9 cellular contexts compared by ENCODE assay signal in the genomic region with DNA sequence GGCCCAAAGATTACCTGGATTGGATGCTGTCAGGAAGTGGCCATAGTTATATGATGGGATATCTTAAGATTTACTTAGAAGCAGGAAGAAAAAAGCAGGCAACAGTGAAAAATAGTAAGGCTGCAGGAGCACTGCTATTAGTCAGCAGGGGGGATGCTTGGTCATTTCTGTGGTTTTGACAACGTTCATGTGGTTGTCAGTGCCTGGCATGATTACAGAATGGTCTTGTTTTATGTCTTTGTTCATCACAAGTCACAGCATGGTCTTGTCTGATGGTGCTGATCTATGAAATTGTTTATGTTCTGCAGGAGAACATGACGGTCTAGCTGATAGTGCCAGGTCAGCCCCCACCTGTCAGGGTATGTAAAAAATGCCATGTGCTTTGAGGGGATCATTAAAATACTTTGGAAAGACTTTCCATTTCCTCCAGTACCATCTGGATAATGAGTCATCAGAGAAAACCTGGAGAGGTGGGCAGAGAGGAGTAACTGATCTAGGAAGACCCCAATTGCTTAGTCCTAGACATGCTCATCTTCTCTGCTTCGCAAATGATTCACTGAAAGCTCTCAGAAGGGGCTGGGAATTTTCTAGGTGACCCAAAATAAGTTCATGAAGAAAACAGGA. TPM values are rescaled to one million over a fixed set of nuclear protein-coding genes. Genes with fewer than 3 reads are reported as not detected.
DNase-seq lines count a peak whose midpoint lies in the region; ATAC-seq, FAIRE-seq and TF ChIP-seq lines count a peak whose summit lies in the region.
"Had no signal": no experiment of that assay in that cellular context is flagged by ENCODE, and none has a peak within 500 bp of the region (broad histone marks: within the 10 kb centered on the region; RNA-seq: fewer than 3 reads in every experiment).

No MANE protein-coding gene starts in this region.

- no peak for TF ChIP-seq POLR2A in ovary (IDR thresholded peaks at IDR 0.05)

- no peak overlapping the region for H3K4me3 ChIP-seq in GM23248
- no peak overlapping the region for H3K4me3 ChIP-seq in GM23338
- no peak overlapping the region for H3K4me3 ChIP-seq in ovary

- intact Hi-C loops in ovary (cut with DNase I) = no loop called here

- FAIRE-seq in RCC 7860 (lab: Jason Lieb, UNC) = peak; percentile 89
- FAIRE-seq: colon had no signal

- no peaks in the 10 kb centered on the region for H3K9me3 Mint-ChIP-seq in GM23338

- DNase-seq in GM04504 (ENCODE audit: low read depth) = peak; percentile 60
- DNase-seq in GM23248 = peak; percentile 82
- peak; percentile 75 for DNase-seq in RCC 7860 (ENCODE audit: low spot score)
- DNase-seq in glomerular visceral epithelial cell (ENCODE audit: extremely low spot score) = peak; percentile 89
- no peak for DNase-seq in ureter (ENCODE audit: low spot score)
- no peak for DNase-seq in GM23338 (ENCODE audit: low spot score)
- no peak for DNase-seq in ovary

- H3K27ac ChIP-seq in GM23248 (no peak overlapping the region), GM23338 (ENCODE audit: low read depth) (no peak overlapping the region), ovary (no peak overlapping the region)

- H3K36me3 ChIP-seq in GM23248 (ENCODE audit: low read depth) (no peaks in the 10 kb centered on the region), GM23338 (ENCODE audit: insufficient read depth) (no peaks in the 10 kb centered on the region), ovary (no peaks in the 10 kb centered on the region)

- H3K9me3 ChIP-seq in GM23248 (ENCODE audit: low read depth) (no peaks in the 10 kb centered on the region), ovary (no peaks in the 10 kb centered on the region)

- WGBS in GM23248 (ENCODE audit: low coverage in 1 of 2, low lambda C conversion rate in 2 of 2, missing lambda C conversion rate in 2 of 2), 2 experiments = 1 to 9% methylated on average over 3 of the region's 3 CpGs
- WGBS in ovary, 3 donors = 30 to 47% (median 35%) methylated on average over 3 of the region's 3 CpGs

- H3F3A ChIP-seq in GM23248 (ENCODE audit: insufficient read depth) (0 out of 2 replicates have a peak, but pooled peaks cover 4% of the 10 kb centered on the region), GM23338 (replicated peaks; ENCODE audit: low read depth) (no peaks in the 10 kb centered on the region)

- H2AFZ ChIP-seq in GM23248 = no peak overlapping the region
- no peak overlapping the region for H2AFZ ChIP-seq in GM23338

- no peak for TF ChIP-seq EP300 in ovary (IDR thresholded peaks at IDR 0.05)

- in situ Hi-C loops in GM23248 (cut with MboI) = no loop called here

- H3K27ac Mint-ChIP-seq in GM23338 = no peak overlapping the region

- H4K20me1 ChIP-seq in GM23248 (ENCODE audit: insufficient read depth) = no peaks in the 10 kb centered on the region
- H4K20me1 ChIP-seq in GM23338 (replicated peaks; ENCODE audit: insufficient read depth) = no peaks in the 10 kb centered on the region

- H3K9me2 ChIP-seq in GM23248 (ENCODE audit: insufficient read depth) (no peaks in the 10 kb centered on the region), GM23338 (ENCODE audit: insufficient read depth) (0 out of 2 replicates have a peak, but pooled peaks cover 3% of the 10 kb centered on the region)

- H3K4me1 Mint-ChIP-seq in GM23338 = peaks cover 2% of the 10 kb centered on the region; the same call in 1 of the 3 replicates

- TF ChIP-seq CTCF in GM23338 (conservative IDR thresholded peaks at IDR 0.05; ENCODE audit: low read depth in 2 of 2) = no peak
- no peak for TF ChIP-seq CTCF in ovary (IDR thresholded peaks at IDR 0.05)

- H3K4me2 ChIP-seq in GM23248 (ENCODE audit: unreplicated experiment) = no peak overlapping the region
- H3K4me2 ChIP-seq in GM23338 = no peak overlapping the region

- H3K36me3 Mint-ChIP-seq in GM23338 (ENCODE audit: low read depth) = no peaks in the 10 kb centered on the region

- H3K27me3 Mint-ChIP-seq in GM23338 (ENCODE audit: insufficient read depth, low read depth, poor library complexity) = no peaks in the 10 kb centered on the region

- no peak overlapping the region for H3K9ac ChIP-seq in GM23248

- H3K4me1 ChIP-seq in GM23248 (ENCODE audit: insufficient read depth) (peaks cover 23% of the 10 kb centered on the region), GM23338 (ENCODE audit: insufficient read depth) (no peaks in the 10 kb centered on the region), ovary (ENCODE audit: insufficient read depth) (no peaks in the 10 kb centered on the region)

- H3K4me3 Mint-ChIP-seq in GM23338 = no peak overlapping the region

- H3K27me3 ChIP-seq in GM23248 (replicated peaks; ENCODE audit: insufficient read depth) (no peaks in the 10 kb centered on the region), GM23338 (ENCODE audit: insufficient read depth) (no peaks in the 10 kb centered on the region), ovary (no peaks in the 10 kb centered on the region)

- no peaks in the 10 kb centered on the region for H3K79me2 ChIP-seq in GM23248 (ENCODE audit: insufficient read depth)
- H3K79me2 ChIP-seq in GM23338 (replicated peaks; ENCODE audit: insufficient read depth) = no peaks in the 10 kb centered on the region

- ATAC-seq in GM21381 (IDR thresholded peaks at IDR 0.05; ENCODE audit: unreplicated experiment) (no peak), GM23338 (no peak)

TF ChIP-seq in GM23338, 12 proteins besides CTCF, POLR2A, EP300 and RAD21 (continues in another document):
- no peak for TF ChIP-seq ZNF331 (CRISPR knock-in tag; IDR thresholded peaks at IDR 0.05; ENCODE audit: low read depth)
- no peak for TF ChIP-seq EZH2 (IDR thresholded peaks at IDR 0.05; ENCODE audit: low read depth, unreplicated experiment)
- no peak for TF ChIP-seq POLR2AphosphoS5 (IDR thresholded peaks at IDR 0.05; ENCODE audit: low read depth)
- no peak for TF ChIP-seq NANOG (IDR thresholded peaks at IDR 0.05; ENCODE audit: borderline replicate concordance)
- TF ChIP-seq CREB1 (CRISPR knock-in tag; IDR thresholded peaks at IDR 0.05; ENCODE audit: low read depth) = no peak
- TF ChIP-seq, protein P1, sequence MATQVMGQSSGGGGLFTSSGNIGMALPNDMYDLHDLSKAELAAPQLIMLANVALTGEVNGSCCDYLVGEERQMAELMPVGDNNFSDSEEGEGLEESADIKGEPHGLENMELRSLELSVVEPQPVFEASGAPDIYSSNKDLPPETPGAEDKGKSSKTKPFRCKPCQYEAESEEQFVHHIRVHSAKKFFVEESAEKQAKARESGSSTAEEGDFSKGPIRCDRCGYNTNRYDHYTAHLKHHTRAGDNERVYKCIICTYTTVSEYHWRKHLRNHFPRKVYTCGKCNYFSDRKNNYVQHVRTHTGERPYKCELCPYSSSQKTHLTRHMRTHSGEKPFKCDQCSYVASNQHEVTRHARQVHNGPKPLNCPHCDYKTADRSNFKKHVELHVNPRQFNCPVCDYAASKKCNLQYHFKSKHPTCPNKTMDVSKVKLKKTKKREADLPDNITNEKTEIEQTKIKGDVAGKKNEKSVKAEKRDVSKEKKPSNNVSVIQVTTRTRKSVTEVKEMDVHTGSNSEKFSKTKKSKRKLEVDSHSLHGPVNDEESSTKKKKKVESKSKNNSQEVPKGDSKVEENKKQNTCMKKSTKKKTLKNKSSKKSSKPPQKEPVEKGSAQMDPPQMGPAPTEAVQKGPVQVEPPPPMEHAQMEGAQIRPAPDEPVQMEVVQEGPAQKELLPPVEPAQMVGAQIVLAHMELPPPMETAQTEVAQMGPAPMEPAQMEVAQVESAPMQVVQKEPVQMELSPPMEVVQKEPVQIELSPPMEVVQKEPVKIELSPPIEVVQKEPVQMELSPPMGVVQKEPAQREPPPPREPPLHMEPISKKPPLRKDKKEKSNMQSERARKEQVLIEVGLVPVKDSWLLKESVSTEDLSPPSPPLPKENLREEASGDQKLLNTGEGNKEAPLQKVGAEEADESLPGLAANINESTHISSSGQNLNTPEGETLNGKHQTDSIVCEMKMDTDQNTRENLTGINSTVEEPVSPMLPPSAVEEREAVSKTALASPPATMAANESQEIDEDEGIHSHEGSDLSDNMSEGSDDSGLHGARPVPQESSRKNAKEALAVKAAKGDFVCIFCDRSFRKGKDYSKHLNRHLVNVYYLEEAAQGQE (IDR thresholded peaks at IDR 0.05; ENCODE audit: unreplicated experiment) = no peak
- TF ChIP-seq JUNB (IDR thresholded peaks at IDR 0.05; ENCODE audit: unreplicated experiment) = no peak
- no peak for TF ChIP-seq STAT1 (IDR thresholded peaks at IDR 0.05; ENCODE audit: unreplicated experiment)
- no peak for TF ChIP-seq EZH2phosphoT487 (IDR thresholded peaks at IDR 0.05; ENCODE audit: unreplicated experiment)

RNA-seq across cellular contexts. Expression of a gene that starts 48.5 kb away (rescaled TPM):
- total RNA-seq in GM23248 (2014; rRNA removed; shearing (Covaris generic)) = 12.9 and 28.3 TPM in 2 replicates
- polyA plus RNA-seq in GM23248 (2016; fragmentation: Nextera tagmentation; extraction: Ambion mirVana) (35.5 and 40.3 TPM in 2 replicates), GM23338 (2016; fragmentation: Nextera tagmentation; extraction: Ambion mirVana) (31.5 and 33.1 TPM in 2 replicates), ovary (10 to 100 TPM; 11.8 to 35.8 TPM)
- total RNA-seq in ureter (23.5 TPM), ovary (10 to 100 TPM in 5 of 7 donors, 1 to 10 TPM in 2; 2.9 to 24.6 (median 13.3) TPM)
- 13.1 and 18.2 TPM in 2 replicates for total RNA-seq in GM23338 (2014; rRNA removed; shearing (Covaris generic))

RNA-seq across cellular contexts. Expression of a gene that starts 49.5 kb away (rescaled TPM):
- total RNA-seq in GM23248 (2014; rRNA removed; shearing (Covaris generic)) = not detected in 2 replicates
- polyA plus RNA-seq in GM23248 (2016; fragmentation: Nextera tagmentation; extraction: Ambion mirVana) (not detected in 2 replicates), GM23338 (2016; fragmentation: Nextera tagmentation; extraction: Ambion mirVana) (3.0 and 3.4 TPM in 2 replicates), ovary (under 1 TPM in 1 of 2 donors, not detected in 1; 0.28 TPM)
- total RNA-seq in ureter (not detected), ovary (1 to 10 TPM in 1 of 7 donors, not detected in 6; 1.4 TPM)
- total RNA-seq in GM23338 (2014; rRNA removed; shearing (Covaris generic)) = 1.2 TPM in 1 of 2 replicates, not detected in the other

Comparison
In these comparisons a context has a peak if more than half of its experiments do, and no peak if none do; other contexts are left out.
1. DNase-seq: peak in GM04504 (single experiment), GM23248 (single experiment), RCC 7860 (single experiment) and glomerular visceral epithelial cell (single experiment); none in ureter (single experiment), GM23338 (single experiment) and ovary (0 of 5).